ENCODE assay signal across 8 cellular contexts in genomic region chr18:32730620-32731021, GRCh38. TPM values are rescaled to one million over a fixed set of nuclear protein-coding genes. Genes with fewer than 3 reads are reported as not detected.
DNase-seq lines count a peak whose midpoint lies in the region; ATAC-seq, FAIRE-seq and TF ChIP-seq lines count a peak whose summit lies in the region.

No MANE protein-coding gene starts in this region.

- H3K4me3 Mint-ChIP-seq in activated CD4-positive, alpha-beta memory T cell treated with anti-CD3 and anti-CD28 coated beads for 36 hours: peak overlapping the region; percentile 20
- no peak overlapping the region for H3K4me3 Mint-ChIP-seq in activated CD4-positive, alpha-beta memory T cell treated with anti-CD3 and anti-CD28 coated beads, Interleukin-2, amount 10 ng/mL, durations not matched to agents 7 days and 5 days
- peak overlapping the region; percentile 44 to 80 (median 56) for H3K4me3 Mint-ChIP-seq in brain
- H3K4me3 Mint-ChIP-seq in natural killer cell treated with Interleukin-12 subunit alpha and Interleukin-12 subunit beta and Interleukin-15 and Interleukin-18, amount 100 ng/mL, for 72 hours: peak overlapping the region; percentile 18

- no peak for TF ChIP-seq CTCF in brain (conservative IDR thresholded peaks at IDR 0.05)

- H3K36me3 Mint-ChIP-seq in activated CD4-positive, alpha-beta memory T cell treated with anti-CD3 and anti-CD28 coated beads for 36 hours: no peaks in the 10 kb centered on the region
- no peaks in the 10 kb centered on the region for H3K36me3 Mint-ChIP-seq in activated CD4-positive, alpha-beta memory T cell treated with anti-CD3 and anti-CD28 coated beads, Interleukin-2, amount 10 ng/mL, durations not matched to agents 7 days and 5 days (ENCODE audit: low read depth)
- peaks cover 20% of the 10 kb centered on the region for H3K36me3 Mint-ChIP-seq in brain
- peaks cover 10% of the 10 kb centered on the region for H3K36me3 Mint-ChIP-seq in natural killer cell treated with Interleukin-12 subunit alpha and Interleukin-12 subunit beta and Interleukin-15 and Interleukin-18, amount 100 ng/mL, for 72 hours

- peaks cover 4% of the 10 kb centered on the region for H3K27me3 Mint-ChIP-seq in activated CD4-positive, alpha-beta memory T cell treated with anti-CD3 and anti-CD28 coated beads for 36 hours
- peaks cover 3% of the 10 kb centered on the region for H3K27me3 Mint-ChIP-seq in activated CD4-positive, alpha-beta memory T cell treated with anti-CD3 and anti-CD28 coated beads, Interleukin-2, amount 10 ng/mL, durations not matched to agents 7 days and 5 days
- H3K27me3 Mint-ChIP-seq in brain: peaks cover 5% of the 10 kb centered on the region
- H3K27me3 Mint-ChIP-seq in natural killer cell treated with Interleukin-12 subunit alpha and Interleukin-12 subunit beta and Interleukin-15 and Interleukin-18, amount 100 ng/mL, for 72 hours: peaks cover 2 to 22% of the 10 kb centered on the region in 2 donors

- H3K9me3 Mint-ChIP-seq in activated CD4-positive, alpha-beta memory T cell treated with anti-CD3 and anti-CD28 coated beads for 36 hours: peaks cover 4% of the 10 kb centered on the region
- H3K9me3 Mint-ChIP-seq in activated CD4-positive, alpha-beta memory T cell treated with anti-CD3 and anti-CD28 coated beads, Interleukin-2, amount 10 ng/mL, durations not matched to agents 7 days and 5 days: no peaks in the 10 kb centered on the region
- H3K9me3 Mint-ChIP-seq in brain: peaks cover 0 to 7% (median 0%) of the 10 kb centered on the region in 5 experiments
- peaks cover 11% of the 10 kb centered on the region for H3K9me3 Mint-ChIP-seq in natural killer cell treated with Interleukin-12 subunit alpha and Interleukin-12 subunit beta and Interleukin-15 and Interleukin-18, amount 100 ng/mL, for 72 hours

- POLR2A ChIA-PET in activated CD4-positive, alpha-beta memory T cell treated with anti-CD3 and anti-CD28 coated beads for 36 hours (lab: Charles Lee): no interaction called here
- POLR2A ChIA-PET in activated CD4-positive, alpha-beta memory T cell treated with anti-CD3 and anti-CD28 coated beads, Interleukin-2, amount 10 ng/mL, durations not matched to agents 7 days and 5 days (lab: Charles Lee): no interaction called here

- CTCF ChIA-PET in activated CD4-positive, alpha-beta memory T cell treated with anti-CD3 and anti-CD28 coated beads for 36 hours (lab: Charles Lee): interaction anchor here (1.0 kb wide), 1 partner anchor 200 kb away, joined by 3 read pairs; no protein-coding TSS in a partner anchor
- CTCF ChIA-PET in activated CD4-positive, alpha-beta memory T cell treated with anti-CD3 and anti-CD28 coated beads, Interleukin-2, amount 10 ng/mL, durations not matched to agents 7 days and 5 days (lab: Charles Lee): no interaction called here

- H3K4me1 Mint-ChIP-seq in activated CD4-positive, alpha-beta memory T cell treated with anti-CD3 and anti-CD28 coated beads for 36 hours (ENCODE audit: low read depth): peaks cover 12% of the 10 kb centered on the region
- peaks cover 5% of the 10 kb centered on the region for H3K4me1 Mint-ChIP-seq in activated CD4-positive, alpha-beta memory T cell treated with anti-CD3 and anti-CD28 coated beads, Interleukin-2, amount 10 ng/mL, durations not matched to agents 7 days and 5 days
- H3K4me1 Mint-ChIP-seq in brain: peaks cover 24% of the 10 kb centered on the region
- peaks cover 0 to 3% of the 10 kb centered on the region in 2 donors for H3K4me1 Mint-ChIP-seq in natural killer cell treated with Interleukin-12 subunit alpha and Interleukin-12 subunit beta and Interleukin-15 and Interleukin-18, amount 100 ng/mL, for 72 hours (ENCODE audit: low read depth in 2 of 2)

- ATAC-seq in HG02588 (IDR thresholded peaks at IDR 0.05; ENCODE audit: unreplicated experiment): peak; percentile 89
- ATAC-seq in natural killer cell treated with Interleukin-12 subunit alpha and Interleukin-12 subunit beta and Interleukin-15 and Interleukin-18, amount 100 ng/mL, for 72 hours: peak in 1 of 2 donors; percentile 44

- no peak for DNase-seq in activated CD4-positive, alpha-beta memory T cell treated with anti-CD3 and anti-CD28 coated beads for 36 hours
- DNase-seq in activated CD4-positive, alpha-beta memory T cell treated with anti-CD3 and anti-CD28 coated beads, Interleukin-2, amount 10 ng/mL, durations not matched to agents 7 days and 5 days: no peak
- DNase-seq in NCI-H1417 (lab: John Stamatoyannopoulos, UW): peak; percentile 51 to 93 (median 80)
- no peak for DNase-seq in natural killer cell treated with Interleukin-12 subunit alpha and Interleukin-12 subunit beta and Interleukin-15 and Interleukin-18, amount 100 ng/mL, for 72 hours (ENCODE audit: low spot score)
- no peak for DNase-seq in HTR-8/SVneo (ENCODE audit: insufficient read length, low spot score)
- DNase-seq in activated naive CD4-positive, alpha-beta T cell (lab: John Stamatoyannopoulos, UW): no peak

- no peak for FAIRE-seq in HTR-8/SVneo (lab: Jason Lieb, UNC)

- H3K27ac Mint-ChIP-seq in activated CD4-positive, alpha-beta memory T cell treated with anti-CD3 and anti-CD28 coated beads for 36 hours: no peak overlapping the region
- no peak overlapping the region for H3K27ac Mint-ChIP-seq in activated CD4-positive, alpha-beta memory T cell treated with anti-CD3 and anti-CD28 coated beads, Interleukin-2, amount 10 ng/mL, durations not matched to agents 7 days and 5 days
- H3K27ac Mint-ChIP-seq in brain: peak overlapping the region in 4 of 5 experiments; percentile 55 to 96 (median 84)
- H3K27ac Mint-ChIP-seq in natural killer cell treated with Interleukin-12 subunit alpha and Interleukin-12 subunit beta and Interleukin-15 and Interleukin-18, amount 100 ng/mL, for 72 hours: no peak overlapping the region

- intact Hi-C loops in activated CD4-positive, alpha-beta memory T cell treated with anti-CD3 and anti-CD28 coated beads for 36 hours (cut with micrococcal nuclease): no loop called here

RNA-seq across cellular contexts. Expression of gene KLHL14, which starts 42.2 kb away (rescaled TPM):
- not detected for total RNA-seq in activated CD4-positive, alpha-beta memory T cell treated with anti-CD3 and anti-CD28 coated beads for 36 hours
- not detected for total RNA-seq in activated CD4-positive, alpha-beta memory T cell treated with anti-CD3 and anti-CD28 coated beads, Interleukin-2, amount 10 ng/mL, durations not matched to agents 7 days and 5 days
- polyA plus RNA-seq in brain (ENCODE audit: insufficient read depth, low read depth, low replicate concordance): 9.5 TPM
- total RNA-seq in natural killer cell treated with Interleukin-12 subunit alpha and Interleukin-12 subunit beta and Interleukin-15 and Interleukin-18, amount 100 ng/mL, for 72 hours: under 1 TPM in 1 of 2 donors, not detected in 1; 0.22 TPM

Comparison
In these comparisons a context has a peak if more than half of its experiments do, and no peak if none do; other contexts are left out.
1. DNase-seq: peak in NCI-H1417 (3 of 3); none in activated CD4-positive, alpha-beta memory T cell treated with anti-CD3 and anti-CD28 coated beads for 36 hours (single experiment), activated CD4-positive, alpha-beta memory T cell treated with anti-CD3 and anti-CD28 coated beads, Interleukin-2, amount 10 ng/mL, durations not matched to agents 7 days and 5 days (single experiment), natural killer cell treated with Interleukin-12 subunit alpha and Interleukin-12 subunit beta and Interleukin-15 and Interleukin-18, amount 100 ng/mL, for 72 hours (single experiment), HTR-8/SVneo (single experiment) and activated naive CD4-positive, alpha-beta T cell (0 of 4).
2. H3K27ac Mint-ChIP-seq: peak in brain (4 of 5); none in activated CD4-positive, alpha-beta memory T cell treated with anti-CD3 and anti-CD28 coated beads for 36 hours (single experiment), activated CD4-positive, alpha-beta memory T cell treated with anti-CD3 and anti-CD28 coated beads, Interleukin-2, amount 10 ng/mL, durations not matched to agents 7 days and 5 days (single experiment) and natural killer cell treated with Interleukin-12 subunit alpha and Interleukin-12 subunit beta and Interleukin-15 and Interleukin-18, amount 100 ng/mL, for 72 hours (0 of 2).